Comparison of ENCODE assay signal across 9 cellular contexts in the genomic region with DNA sequence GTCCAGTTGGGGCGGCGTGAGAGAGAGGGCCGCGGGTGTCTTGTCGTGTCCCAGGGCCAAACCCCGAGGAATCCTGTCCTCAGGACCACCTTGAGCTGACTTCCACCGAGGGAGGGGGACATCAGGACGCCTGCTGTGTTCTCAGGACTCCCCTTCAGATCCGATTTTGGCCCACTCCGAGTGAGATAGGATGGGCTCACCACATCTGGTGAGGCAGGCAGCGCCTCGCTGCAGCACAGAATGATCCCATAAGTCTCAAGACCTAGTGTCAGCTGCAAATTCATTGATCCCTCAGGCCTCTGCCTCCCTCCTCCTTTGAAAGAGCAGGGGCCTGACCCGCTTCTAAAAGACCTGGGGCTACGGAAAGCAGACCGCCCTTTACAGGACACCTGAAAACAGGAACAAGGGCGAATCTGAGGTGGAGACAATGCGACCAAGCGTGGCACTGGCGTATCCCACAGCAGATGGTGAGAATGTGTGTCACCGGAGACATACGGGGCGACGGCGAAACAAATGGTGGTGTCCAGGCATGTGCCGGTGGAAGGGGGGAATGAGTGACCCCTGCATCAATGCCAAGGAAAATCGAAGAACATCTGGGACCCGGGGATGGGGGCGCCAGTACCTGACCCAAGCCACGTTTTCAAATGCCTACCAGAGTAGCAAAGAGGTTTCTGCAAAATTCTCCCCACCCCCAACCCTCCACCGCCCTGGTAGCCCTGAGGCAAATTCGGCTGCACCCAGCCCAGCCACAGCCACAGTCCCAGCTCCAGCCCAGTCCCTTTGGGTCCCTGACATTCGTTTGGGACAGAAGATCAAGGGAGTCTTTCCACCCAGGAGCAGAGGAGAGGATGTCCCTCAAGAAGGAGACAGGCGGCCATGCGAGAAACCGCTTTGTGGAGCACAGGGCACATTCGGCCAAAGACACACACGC.
DNase-seq lines count a peak whose midpoint lies in the region; ATAC-seq and TF ChIP-seq lines count a peak whose summit lies in the region.
"Had no signal": no experiment of that assay in that cellular context is flagged by ENCODE, and none has a peak within 500 bp of the region (broad histone marks: within the 10 kb centered on the region; RNA-seq: fewer than 3 reads in every experiment).

No MANE protein-coding gene starts in this region.

- no peak for TF ChIP-seq CTCF in osteoblast (IDR thresholded peaks at IDR 0.05; ENCODE audit: extremely low read depth, low read depth, low read length)

- ATAC-seq in GM21825 (IDR thresholded peaks at IDR 0.05; ENCODE audit: unreplicated experiment) (peak; percentile 10), GM18870 (IDR thresholded peaks at IDR 0.05; ENCODE audit: unreplicated experiment) (no peak), HG02870 (IDR thresholded peaks at IDR 0.05; ENCODE audit: unreplicated experiment) (no peak)

- H3K4me3 ChIP-seq in BLaER1 treated with 17β-estradiol and CSF1 and Interleukin-3, amounts not matched to agents 10 nM and 100 nM, result peak overlapping the region in 9 of 10 experiments; percentile 7 to 60 (median 43); a peak in 15 of 20 replicates
- peak overlapping the region; percentile 42 for H3K4me3 ChIP-seq in osteoblast (ENCODE audit: insufficient read depth, low read length)

- H3K9me3 ChIP-seq in BLaER1 treated with 17β-estradiol and CSF1 and Interleukin-3, amounts not matched to agents 10 nM and 100 nM (replicated peaks in 1 of 11), result no peaks in the 10 kb centered on the region
- H3K9me3 ChIP-seq in osteoblast (ENCODE audit: low read depth, low read length), result no peaks in the 10 kb centered on the region

- H3K4me1 ChIP-seq in BLaER1 treated with 17β-estradiol and CSF1 and Interleukin-3, amounts not matched to agents 10 nM and 100 nM, result peaks cover 9 to 52% (median 44%) of the 10 kb centered on the region in 10 experiments
- peaks cover 18% of the 10 kb centered on the region for H3K4me1 ChIP-seq in osteoblast (ENCODE audit: insufficient read depth, low read length)

- peaks cover 0 to 39% (median 26%) of the 10 kb centered on the region in 11 experiments; a peak in 15 of 22 replicates for H4K20me1 ChIP-seq in BLaER1 treated with 17β-estradiol and CSF1 and Interleukin-3, amounts not matched to agents 10 nM and 100 nM
- H4K20me1 ChIP-seq in osteoblast (ENCODE audit: insufficient read depth, low read length), result no peaks in the 10 kb centered on the region

- H3K36me3 ChIP-seq in BLaER1 treated with 17β-estradiol and CSF1 and Interleukin-3, amounts not matched to agents 10 nM and 100 nM, result no peaks in the 10 kb centered on the region
- H3K36me3 ChIP-seq in osteoblast (ENCODE audit: insufficient read depth, low read length), result no peaks in the 10 kb centered on the region

- no peak overlapping the region for H2AFZ ChIP-seq in osteoblast (ENCODE audit: low read length)

- H3K4me2 ChIP-seq in BLaER1 treated with 17β-estradiol and CSF1 and Interleukin-3, amounts not matched to agents 10 nM and 100 nM, result peak overlapping the region; percentile 38 to 79 (median 68)
- peak overlapping the region; percentile 61 for H3K4me2 ChIP-seq in osteoblast (ENCODE audit: insufficient read depth, low read length)

- DNase-seq in osteoblast (ENCODE audit: insufficient read length, low spot score, missing footprints), result no peak
- DNase-seq in NCI-H146 (lab: John Stamatoyannopoulos, UW), result no peak
- no peak for DNase-seq in NCI-H2227 treated with DMSO at 0.1 percent for 48 hours (lab: John Stamatoyannopoulos, UW)
- DNase-seq: activated effector memory CD4-positive, alpha-beta T cell treated with Interleukin-2 at 50 U/mL for 16 hours had no signal

- H3K27ac ChIP-seq in BLaER1 treated with 17β-estradiol and CSF1 and Interleukin-3, amounts not matched to agents 10 nM and 100 nM, result no peak overlapping the region
- H3K27ac ChIP-seq in cingulate gyrus (ENCODE audit: low read depth, low read length), result peak overlapping the region; percentile 47
- no peak overlapping the region for H3K27ac ChIP-seq in osteoblast (ENCODE audit: low read depth, low read length)

- no peak overlapping the region for H3K9ac ChIP-seq in BLaER1 treated with 17β-estradiol and CSF1 and Interleukin-3, amounts not matched to agents 10 nM and 100 nM

- H3K27me3 ChIP-seq in BLaER1 treated with 17β-estradiol and CSF1 and Interleukin-3, amounts not matched to agents 10 nM and 100 nM, result peaks cover 58 to 65% (median 60%) of the 10 kb centered on the region in 11 experiments
- H3K27me3 ChIP-seq in osteoblast (ENCODE audit: insufficient read depth, low read length), result peaks cover 28% of the 10 kb centered on the region

- no peaks in the 10 kb centered on the region for H3K79me2 ChIP-seq in osteoblast (ENCODE audit: insufficient read depth, low read length)
